In genomic region chr4:147793973-147794690, GRCh38 we compare ENCODE assay signal across 9 cellular contexts.
DNase-seq lines count a peak whose midpoint lies in the region; ATAC-seq and TF ChIP-seq lines count a peak whose summit lies in the region.
"Had no signal": no experiment of that assay in that cellular context is flagged by ENCODE, and none has a peak within 500 bp of the region (broad histone marks: within the 10 kb centered on the region; RNA-seq: fewer than 3 reads in every experiment).

No MANE protein-coding gene starts in this region.

- peak overlapping the region in 3 of 9 donors; percentile 39 to 89 (median 42) for H3K27ac Mint-ChIP-seq in naive thymus-derived CD4-positive, alpha-beta T cell

- no peaks in the 10 kb centered on the region for H3K27me3 Mint-ChIP-seq in naive thymus-derived CD4-positive, alpha-beta T cell

- H3K4me3 ChIP-seq in RWPE2 (ENCODE audit: severe bottlenecking) = no peak overlapping the region
- no peak overlapping the region for H3K4me3 ChIP-seq in naive thymus-derived CD4-positive, alpha-beta T cell (ENCODE audit: low read length)

- peaks cover 0 to 1% (median 0%) of the 10 kb centered on the region in 11 donors for H3K9me3 Mint-ChIP-seq in naive thymus-derived CD4-positive, alpha-beta T cell

- peaks cover 61% of the 10 kb centered on the region for H3K4me1 ChIP-seq in RWPE2 (ENCODE audit: insufficient read depth, poor library complexity, severe bottlenecking)
- H3K4me1 ChIP-seq in naive thymus-derived CD4-positive, alpha-beta T cell (ENCODE audit: control insufficient read depth in 2 of 2, insufficient read depth in 2 of 2, low read length in 2 of 2) = peaks cover 0 to 12% of the 10 kb centered on the region in 2 donors

- no peaks in the 10 kb centered on the region for H3K9me3 ChIP-seq in RWPE2 (ENCODE audit: severe bottlenecking)
- H3K9me3 ChIP-seq in naive thymus-derived CD4-positive, alpha-beta T cell (ENCODE audit: control insufficient read depth in 2 of 3, low read length in 3 of 3) = no peaks in the 10 kb centered on the region

- POLR2A ChIA-PET in naive thymus-derived CD4-positive, alpha-beta T cell (lab: Charles Lee) = interaction anchor here (0.6 kb wide), 1 partner anchor 267 kb away, joined by 3 read pairs; no protein-coding TSS in a partner anchor

- intact Hi-C loops in naive thymus-derived CD4-positive, alpha-beta T cell (cut with micrococcal nuclease) = loop anchor here in 1 of 2 donors (2.0 kb wide), 1 partner anchor 61 kb away; the partner anchor contains the start of gene ARHGAP10

- no peaks in the 10 kb centered on the region for H3K36me3 ChIP-seq in RWPE2 (ENCODE audit: low read depth)
- H3K36me3 ChIP-seq in naive thymus-derived CD4-positive, alpha-beta T cell (ENCODE audit: control insufficient read depth in 2 of 3, insufficient read depth in 3 of 3, low read length in 3 of 3) = no peaks in the 10 kb centered on the region

- H3K27ac ChIP-seq in RWPE2 (ENCODE audit: poor library complexity, severe bottlenecking) = peak overlapping the region; percentile 74
- H3K27ac ChIP-seq in naive thymus-derived CD4-positive, alpha-beta T cell (ENCODE audit: low read depth, low read length) = no peak overlapping the region

- H3K36me3 Mint-ChIP-seq in naive thymus-derived CD4-positive, alpha-beta T cell = peaks cover 0 to 8% (median 0%) of the 10 kb centered on the region in 5 donors

- no peak for TF ChIP-seq CTCF in RWPE2 (IDR thresholded peaks at IDR 0.05; ENCODE audit: poor library complexity, severe bottlenecking)

- DNase-seq in RWPE2 (ENCODE audit: low spot score) (no peak), NCI-H510A (lab: John Stamatoyannopoulos, UW) (no peak), cerebellar nuclear complex (lab: John Stamatoyannopoulos, UW) (no peak), NOMO-1 treated with DMSO at 0.1 percent for 48 hours (lab: John Stamatoyannopoulos, UW; ENCODE audit: unreplicated experiment) (no peak)
- DNase-seq in naive thymus-derived CD4-positive, alpha-beta T cell = no peak
- DNase-seq: activated naive CD4-positive, alpha-beta T cell had no signal

- H3K4me3 Mint-ChIP-seq in naive thymus-derived CD4-positive, alpha-beta T cell = peak overlapping the region in 4 of 10 donors; percentile 1 to 88 (median 42)

- ATAC-seq in GM18502 (IDR thresholded peaks at IDR 0.05; ENCODE audit: poor library complexity, unreplicated experiment) (peak; percentile 57), GM21723 (IDR thresholded peaks at IDR 0.05; ENCODE audit: unreplicated experiment) (peak; percentile 42), RWPE2 (ENCODE audit: low read depth) (peak; percentile 28; the same call in 2 of the 3 replicates), HG03521 (IDR thresholded peaks at IDR 0.05; ENCODE audit: unreplicated experiment) (no peak)
- peak; percentile 16 for ATAC-seq in naive thymus-derived CD4-positive, alpha-beta T cell

- CTCF ChIA-PET in naive thymus-derived CD4-positive, alpha-beta T cell (lab: Charles Lee) = no interaction called here

- peaks cover 9 to 54% (median 25%) of the 10 kb centered on the region in 7 donors for H3K4me1 Mint-ChIP-seq in naive thymus-derived CD4-positive, alpha-beta T cell

- no peaks in the 10 kb centered on the region for H3K27me3 ChIP-seq in RWPE2 (ENCODE audit: insufficient read depth, poor library complexity, severe bottlenecking)
- H3K27me3 ChIP-seq in naive thymus-derived CD4-positive, alpha-beta T cell (ENCODE audit: control insufficient read depth in 2 of 2, insufficient read depth in 2 of 2, low read length in 2 of 2) = no peaks in the 10 kb centered on the region
